Comparison of ENCODE assay signal across 9 cellular contexts in the genomic region with DNA sequence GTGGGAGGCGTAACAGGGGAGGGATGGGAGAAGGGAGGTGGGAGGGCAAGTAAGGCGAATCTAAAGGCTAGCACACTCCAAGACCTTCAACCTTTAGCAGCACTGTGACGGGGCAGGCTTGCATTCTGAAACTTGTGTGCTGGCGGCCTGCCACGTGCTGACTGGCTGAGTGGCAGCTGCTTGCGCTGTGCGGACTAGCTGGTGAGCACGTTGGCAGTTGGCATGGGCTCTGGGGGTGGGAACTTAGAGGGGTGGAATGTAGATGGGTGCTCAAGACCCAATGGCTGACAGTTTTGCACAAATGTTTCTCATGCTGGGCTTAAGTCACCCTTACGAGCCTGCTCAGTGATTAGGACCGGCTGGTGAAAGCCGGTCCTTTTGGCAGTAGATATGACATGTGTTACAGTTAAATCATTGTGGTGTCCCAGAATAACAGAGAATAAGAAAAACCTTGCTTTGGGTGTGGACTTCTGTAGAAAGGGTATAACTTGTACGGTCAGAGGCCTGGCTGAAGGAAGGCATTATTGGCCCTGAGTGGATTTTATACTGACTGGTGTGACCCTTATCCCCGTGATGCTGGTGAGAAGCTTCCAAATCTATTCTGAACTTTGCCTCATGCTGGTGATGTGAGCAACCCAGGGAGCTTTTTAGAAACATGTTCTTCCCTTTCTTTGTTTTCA.
DNase-seq lines count a peak whose midpoint lies in the region; ATAC-seq, FAIRE-seq and TF ChIP-seq lines count a peak whose summit lies in the region.
"Had no signal": no experiment of that assay in that cellular context is flagged by ENCODE, and none has a peak within 500 bp of the region (broad histone marks: within the 10 kb centered on the region; RNA-seq: fewer than 3 reads in every experiment).

No MANE protein-coding gene starts in this region.

- H3K27me3 ChIP-seq in Peyer's patch (no peaks in the 10 kb centered on the region), foreskin keratinocyte (peaks cover 11% of the 10 kb centered on the region)

- H3K4me3 ChIP-seq in Peyer's patch: peak overlapping the region in 1 of 4 donors; percentile 17

- DNase-seq in Ammon's horn (ENCODE audit: low spot score) (peak; percentile 77), Peyer's patch (peak in 2 of 3 donors; percentile 87 to 88), foreskin keratinocyte (peak in 1 of 2 donors; percentile 39), osteocyte (ENCODE audit: extremely low spot score, unreplicated experiment) (no peak), DMS53 (lab: John Stamatoyannopoulos, UW) (no peak), HPDE6-E6E7 (ENCODE audit: extremely low spot score) (no peak), urothelium cell line (ENCODE audit: low spot score) (no peak)
- DNase-seq: activated T-cell treated with anti-CD3 and anti-CD28 coated beads, Interleukin-2, amount 50 U/mL, for 24 hours had no signal

- no peak overlapping the region for H3K4me3 Mint-ChIP-seq in osteocyte (ENCODE audit: unreplicated experiment)
- no peak overlapping the region for H3K4me3 Mint-ChIP-seq in activated T-helper 17 cell treated with anti-CD3 and anti-CD28 coated beads, Interleukin-2, amount 50 U/mL, for 72 hours
- H3K4me3 Mint-ChIP-seq: activated T-cell treated with anti-CD3 and anti-CD28 coated beads, Interleukin-2, amount 50 U/mL, for 24 hours had no signal

- H3K4me1 ChIP-seq in Peyer's patch: peaks cover 0 to 26% (median 0%) of the 10 kb centered on the region in 4 donors
- H3K4me1 ChIP-seq in foreskin keratinocyte: no peaks in the 10 kb centered on the region

- no peak for TF ChIP-seq CTCF in Peyer's patch (IDR thresholded peaks at IDR 0.05)
- no peak for TF ChIP-seq CTCF in foreskin keratinocyte (conservative IDR thresholded peaks at IDR 0.05)
- no peak for TF ChIP-seq CTCF in osteocyte (IDR thresholded peaks at IDR 0.05)

- peak overlapping the region in 2 of 4 donors; percentile 59 to 63 for H3K27ac ChIP-seq in Peyer's patch
- H3K27ac ChIP-seq in foreskin keratinocyte: no peak overlapping the region

- FAIRE-seq in urothelium cell line (lab: Jason Lieb, UNC): no peak

- H3K27me3 Mint-ChIP-seq in osteocyte (ENCODE audit: unreplicated experiment): peaks cover 33% of the 10 kb centered on the region
- H3K27me3 Mint-ChIP-seq in activated T-helper 17 cell treated with anti-CD3 and anti-CD28 coated beads, Interleukin-2, amount 50 U/mL, for 72 hours: peaks cover 16% of the 10 kb centered on the region

- TF ChIP-seq POLR2A in Peyer's patch (IDR thresholded peaks at IDR 0.05): no peak

- ATAC-seq in foreskin keratinocyte: peak; percentile 72
- no peak for ATAC-seq in activated T-helper 17 cell treated with anti-CD3 and anti-CD28 coated beads, Interleukin-2, amount 50 U/mL, for 72 hours (replicated peaks)

- H3K36me3 Mint-ChIP-seq in osteocyte (ENCODE audit: unreplicated experiment): peaks cover 3% of the 10 kb centered on the region
- H3K36me3 Mint-ChIP-seq in activated T-helper 17 cell treated with anti-CD3 and anti-CD28 coated beads, Interleukin-2, amount 50 U/mL, for 72 hours (ENCODE audit: low read depth): no peaks in the 10 kb centered on the region

- H3K9me3 Mint-ChIP-seq in osteocyte (ENCODE audit: unreplicated experiment): no peaks in the 10 kb centered on the region
- H3K9me3 Mint-ChIP-seq in activated T-helper 17 cell treated with anti-CD3 and anti-CD28 coated beads, Interleukin-2, amount 50 U/mL, for 72 hours: no peaks in the 10 kb centered on the region
- H3K9me3 Mint-ChIP-seq: activated T-cell treated with anti-CD3 and anti-CD28 coated beads, Interleukin-2, amount 50 U/mL, for 24 hours had no signal

- no peaks in the 10 kb centered on the region for H3K9me3 ChIP-seq in Peyer's patch

- peaks cover 37% of the 10 kb centered on the region for H3K4me1 Mint-ChIP-seq in osteocyte (ENCODE audit: unreplicated experiment)
- H3K4me1 Mint-ChIP-seq in activated T-helper 17 cell treated with anti-CD3 and anti-CD28 coated beads, Interleukin-2, amount 50 U/mL, for 72 hours: no peaks in the 10 kb centered on the region

- H3K27ac Mint-ChIP-seq in osteocyte (ENCODE audit: unreplicated experiment): peak overlapping the region; percentile 2
- no peak overlapping the region for H3K27ac Mint-ChIP-seq in activated T-helper 17 cell treated with anti-CD3 and anti-CD28 coated beads, Interleukin-2, amount 50 U/mL, for 72 hours
- H3K27ac Mint-ChIP-seq: activated T-cell treated with anti-CD3 and anti-CD28 coated beads, Interleukin-2, amount 50 U/mL, for 24 hours had no signal

- no peaks in the 10 kb centered on the region for H3K36me3 ChIP-seq in Peyer's patch

Comparison
In these comparisons a context has a peak if more than half of its experiments do, and no peak if none do; other contexts are left out.
1. DNase-seq: peak in Ammon's horn (single experiment) and Peyer's patch (2 of 3); none in osteocyte (single experiment), DMS53 (single experiment), HPDE6-E6E7 (single experiment) and urothelium cell line (single experiment).